ENCODE assay signal across 11 cellular contexts in genomic region chr11:9906043-9906791, GRCh38.
DNase-seq lines count a peak whose midpoint lies in the region; ATAC-seq, FAIRE-seq and TF ChIP-seq lines count a peak whose summit lies in the region.
"Had no signal": no experiment of that assay in that cellular context is flagged by ENCODE, and none has a peak within 500 bp of the region (broad histone marks: within the 10 kb centered on the region; RNA-seq: fewer than 3 reads in every experiment).

No MANE protein-coding gene starts in this region.

- no peaks in the 10 kb centered on the region for H3K9me1 ChIP-seq in keratinocyte (ENCODE audit: control insufficient read depth, extremely low read depth, insufficient read depth, low read length)

- FAIRE-seq in A549 (lab: Jason Lieb, UNC) (peak; percentile 99), keratinocyte (lab: Jason Lieb, UNC) (peak; percentile 99), frontal cortex (lab: Jason Lieb, UNC) (no peak)

- peak; percentile 31 to 42; a peak in 3 of 5 replicates for TF ChIP-seq RAD21 in A549 (conservative IDR thresholded peaks at IDR 0.05 in 1 of 2, IDR thresholded peaks at IDR 0.05 in 1 of 2)

- H3K4me2 ChIP-seq in A549 = peak overlapping the region; percentile 82
- peak overlapping the region; percentile 26 for H3K4me2 ChIP-seq in keratinocyte (ENCODE audit: control insufficient read depth, extremely low read depth, insufficient read depth, low read depth, low read length)
- H3K4me2 ChIP-seq: BLaER1 had no signal

- intact Hi-C loops in breast epithelium (cut with DNase I; ENCODE audit: low total_unique reads) (no loop called here), dorsolateral prefrontal cortex (cut with DNase I) (no loop called here)

- H3K27ac ChIP-seq in A549 (peak overlapping the region; percentile 81 to 92), HUES48 (ENCODE audit: low read depth, low read length) (peak overlapping the region; percentile 95), breast epithelium (peak overlapping the region; percentile 3 to 75), keratinocyte (ENCODE audit: control insufficient read depth, insufficient read depth, low read length) (peak overlapping the region; percentile 69), dorsolateral prefrontal cortex (peak overlapping the region in 2 of 59 donors; percentile 18 to 24)
- H3K27ac ChIP-seq: BLaER1 had no signal

- H3K4me1 ChIP-seq in A549 (peaks cover 50% of the 10 kb centered on the region), HUES48 (ENCODE audit: control insufficient read depth, insufficient read depth, low read length) (peaks cover 46% of the 10 kb centered on the region), breast epithelium (no peaks in the 10 kb centered on the region), keratinocyte (ENCODE audit: control insufficient read depth, extremely low read depth, insufficient read depth, low read length) (peaks cover 27% of the 10 kb centered on the region)
- H3K4me1 ChIP-seq: BLaER1 had no signal

- DNase-seq in A549 (ENCODE audit: low read depth in 1 of 2, low spot score in 1 of 2) (peak; percentile 80 to 96), breast epithelium (ENCODE audit: low spot score in 2 of 2) (peak in 1 of 2 donors; percentile 23), keratinocyte (ENCODE audit: low read depth, low spot score) (peak; percentile 89), frontal cortex (ENCODE audit: low spot score in 2 of 2) (no peak), dorsolateral prefrontal cortex (no peak)
- DNase-seq: NCI-H524, spleen had no signal

- dilution Hi-C loops in keratinocyte (cut with MboI; ENCODE audit: extremely low pct_ligation_motif_present, low sequenced_read_pairs) = no loop called here

- H3K4me3 ChIP-seq in A549 = 0 out of 3 replicates have a peak overlapping the region, but pooled peaks have one; percentile 5
- H3K4me3 ChIP-seq in HUES48 (ENCODE audit: low read depth, low read length) = peak overlapping the region; percentile 15; the same call in 1 of the 2 replicates
- H3K4me3 ChIP-seq in breast epithelium = no peak overlapping the region
- H3K4me3 ChIP-seq in keratinocyte (ENCODE audit: control insufficient read depth in 2 of 3, extremely low read depth in 1 of 3, insufficient read depth in 2 of 3, low read depth in 1 of 3, low read length in 3 of 3) = peak overlapping the region in 1 of 3 experiments; percentile 30
- H3K4me3 ChIP-seq in dorsolateral prefrontal cortex = no peak overlapping the region
- H3K4me3 ChIP-seq: BLaER1, spleen had no signal

- CTCF ChIA-PET in A549 (lab: Yijun Ruan, JAX) = interaction anchor here (0.6 to 3.5 kb wide), 6 partner anchors 17 to 402 kb away, joined by 3 to 16 read pairs (median 4); no protein-coding TSS in a partner anchor

- WGBS in A549 (ENCODE audit: missing lambda C conversion rate) = 0% methylated on average over 2 of the region's 2 CpGs

- no peaks in the 10 kb centered on the region for H4K20me1 ChIP-seq in keratinocyte (ENCODE audit: control insufficient read depth, extremely low read depth, insufficient read depth, low read length)
- H4K20me1 ChIP-seq: BLaER1 had no signal

- POLR2A ChIA-PET in A549 (lab: Yijun Ruan, JAX) = interaction anchor here (0.7 to 2.1 kb wide), 4 partner anchors 66 to 401 kb away, joined by 3 to 5 read pairs (median 4); partner anchors contain the start of gene ADM

- H2AFZ ChIP-seq in keratinocyte (ENCODE audit: control insufficient read depth, low read length) = no peak overlapping the region

- TF ChIP-seq CTCF in A549 (IDR thresholded peaks at IDR 0.05) (no peak), breast epithelium (IDR thresholded peaks at IDR 0.05) (no peak), keratinocyte (optimal IDR thresholded peaks at IDR 0.05 in 1 of 3, IDR thresholded peaks at IDR 0.05 in 1 of 3, conservative IDR thresholded peaks at IDR 0.05 in 1 of 3; ENCODE audit: extremely low read depth in 1 of 3, insufficient read depth in 2 of 3, low read length in 3 of 3) (no peak), dorsolateral prefrontal cortex (IDR thresholded peaks at IDR 0.05 in 54 of 56, conservative IDR thresholded peaks at IDR 0.05 in 2 of 56; ENCODE audit: low read depth in 1 of 56, partially characterized antibody in 56 of 56) (no peak)

- H3K27me3 ChIP-seq in HUES48 (ENCODE audit: control insufficient read depth, insufficient read depth, low read length) (no peaks in the 10 kb centered on the region), breast epithelium (no peaks in the 10 kb centered on the region), keratinocyte (ENCODE audit: control insufficient read depth, extremely low read depth, insufficient read depth, low read length) (no peaks in the 10 kb centered on the region), dorsolateral prefrontal cortex (no peaks in the 10 kb centered on the region)
- H3K27me3 ChIP-seq: BLaER1, spleen had no signal

- no peak for TF ChIP-seq POLR2A in A549 (IDR thresholded peaks at IDR 0.05; ENCODE audit: low read length)
- TF ChIP-seq POLR2A in breast epithelium (IDR thresholded peaks at IDR 0.05) = no peak

- ATAC-seq in A549 = peak; percentile 97 to 98
- no peak for ATAC-seq in GM19023 (IDR thresholded peaks at IDR 0.05; ENCODE audit: unreplicated experiment)
- no peak for ATAC-seq in GM21825 (IDR thresholded peaks at IDR 0.05; ENCODE audit: unreplicated experiment)

- H3K9ac ChIP-seq in HUES48 (ENCODE audit: low read depth, low read length) = peak overlapping the region; percentile 46
- no peak overlapping the region for H3K9ac ChIP-seq in keratinocyte (ENCODE audit: control insufficient read depth, extremely low read depth, insufficient read depth, low read length)
- H3K9ac ChIP-seq: BLaER1 had no signal

- H3K9me3 ChIP-seq in A549 (0 out of 3 replicates have a peak, but pooled peaks cover 4% of the 10 kb centered on the region), HUES48 (ENCODE audit: control insufficient read depth, insufficient read depth, low read length) (no peaks in the 10 kb centered on the region), breast epithelium (no peaks in the 10 kb centered on the region), keratinocyte (ENCODE audit: control insufficient read depth, low read depth, low read length) (no peaks in the 10 kb centered on the region)
- H3K9me3 ChIP-seq: BLaER1, spleen had no signal

- H3K79me2 ChIP-seq in keratinocyte (ENCODE audit: control insufficient read depth, insufficient read depth, low read length) = no peaks in the 10 kb centered on the region

- peak; percentile 78 to 93; a peak in 4 of 5 replicates for TF ChIP-seq EP300 in A549 (IDR thresholded peaks at IDR 0.05)

- H3K36me3 ChIP-seq in HUES48 (ENCODE audit: control insufficient read depth, insufficient read depth, low read length) (no peaks in the 10 kb centered on the region), breast epithelium (no peaks in the 10 kb centered on the region), keratinocyte (ENCODE audit: control insufficient read depth in 2 of 2, extremely low read depth in 1 of 2, insufficient read depth in 2 of 2, low read length in 2 of 2) (no peaks in the 10 kb centered on the region)
- H3K36me3 ChIP-seq: BLaER1, spleen had no signal

TF ChIP-seq in A549, 52 proteins besides CTCF, POLR2A, EP300 and RAD21 (continues in another document):
- TF ChIP-seq FOSL2 (IDR thresholded peaks at IDR 0.05) = peak; percentile 84
- TF ChIP-seq FOSL2 (CRISPR knock-in tag; IDR thresholded peaks at IDR 0.05) = peak; percentile 96
- TF ChIP-seq MAFK (IDR thresholded peaks at IDR 0.05; ENCODE audit: partially characterized antibody) = peak; percentile 24
- no peak for TF ChIP-seq NR3C1 (IDR thresholded peaks at IDR 0.05)
- no peak for TF ChIP-seq RFX5 (IDR thresholded peaks at IDR 0.05)
- TF ChIP-seq BCL3 (IDR thresholded peaks at IDR 0.05) = peak; percentile 71; the same call in 2 of the 3 replicates
- TF ChIP-seq TP53 (CRISPR knock-in tag; IDR thresholded peaks at IDR 0.05) = no peak
- no peak for TF ChIP-seq RCOR1 (IDR thresholded peaks at IDR 0.05; ENCODE audit: low read depth, low read length)
- TF ChIP-seq MAZ (IDR thresholded peaks at IDR 0.05; ENCODE audit: borderline replicate concordance, low read depth, low read length) = no peak
- TF ChIP-seq KDM5A (IDR thresholded peaks at IDR 0.05) = no peak
- TF ChIP-seq JUNB (IDR thresholded peaks at IDR 0.05) = peak; percentile 90
- no peak for TF ChIP-seq ZC3H11A (IDR thresholded peaks at IDR 0.05)
- 0 out of 2 replicates have a peak, but pooled peaks have one; percentile 21 for TF ChIP-seq MYC (IDR thresholded peaks at IDR 0.05; ENCODE audit: borderline replicate concordance, low read length)
- peak; percentile 79 to 94; a peak in 4 of 5 replicates for TF ChIP-seq JUN (IDR thresholded peaks at IDR 0.05)
- TF ChIP-seq CEBPB (IDR thresholded peaks at IDR 0.05) = peak in 1 of 2 experiments; percentile 88
- peak; percentile 86 for TF ChIP-seq PBX3 (IDR thresholded peaks at IDR 0.05)
- 0 out of 2 replicates have a peak, but pooled peaks have one; percentile 47 for TF ChIP-seq HOXB13 (CRISPR knock-in tag; IDR thresholded peaks at IDR 0.05; ENCODE audit: low read depth)
- 0 out of 2 replicates have a peak, but pooled peaks have one; percentile 26 for TF ChIP-seq HOXB5 (CRISPR knock-in tag; IDR thresholded peaks at IDR 0.05)
- peak; percentile 98 for TF ChIP-seq GATA3 (IDR thresholded peaks at IDR 0.05; ENCODE audit: borderline replicate concordance)
- no peak for TF ChIP-seq SMC3 (IDR thresholded peaks at IDR 0.05)
- TF ChIP-seq CBX8 (IDR thresholded peaks at IDR 0.05) = no peak

Comparison
In these comparisons a context has a peak if more than half of its experiments do, and no peak if none do; other contexts are left out.
1. ATAC-seq: peak in A549 (2 of 2); none in GM19023 (single experiment) and GM21825 (single experiment).
2. DNase-seq: peak in A549 (2 of 2) and keratinocyte (single experiment); none in frontal cortex (0 of 2) and dorsolateral prefrontal cortex (0 of 10).
3. H3K4me3 ChIP-seq: peak in A549 (single experiment) and HUES48 (single experiment); none in breast epithelium (0 of 3) and dorsolateral prefrontal cortex (0 of 59).